Comparison of ENCODE assay signal across 23 cellular contexts in the genomic region with DNA sequence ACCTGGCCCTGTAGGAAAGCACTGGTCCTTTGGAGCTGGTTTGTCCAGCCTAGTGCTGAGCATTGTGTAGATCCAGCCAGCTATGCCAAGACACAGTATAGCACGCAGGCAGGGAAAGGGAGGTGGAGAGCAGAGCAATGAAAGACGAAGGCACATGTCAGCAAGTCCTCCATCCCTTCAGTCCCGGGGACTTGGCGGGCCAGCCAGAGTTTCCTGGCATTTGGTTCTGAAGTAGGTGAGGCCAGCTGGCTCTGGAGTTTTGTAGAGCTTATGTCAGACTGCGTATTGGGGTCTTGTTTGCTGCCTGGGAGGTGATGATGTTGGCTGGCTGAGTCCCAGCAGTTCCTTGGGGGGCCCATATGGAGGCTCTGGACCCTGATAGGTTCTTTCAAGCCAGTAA.
"Had no signal": no experiment of that assay in that cellular context is flagged by ENCODE, and none has a peak within 500 bp of the region (broad histone marks: within the 10 kb centered on the region; RNA-seq: fewer than 3 reads in every experiment).

No MANE protein-coding gene starts in this region.

- H3K9me3 ChIP-seq: gastroesophageal sphincter, pancreas, prostate gland, spleen, tibial nerve had no signal

- DNase-seq: activated CD4-positive, alpha-beta memory T cell treated with anti-CD3 and anti-CD28 coated beads for 36 hours; activated CD4-positive, alpha-beta T cell treated with anti-CD3 and anti-CD28 coated beads for 48 hours; activated CD8-positive, alpha-beta memory T cell treated with anti-CD3 and anti-CD28 coated beads, Interleukin-2, amount 50 U/mL, for 4 hours; activated effector memory CD4-positive, alpha-beta T cell treated with anti-CD3 and anti-CD28 coated beads, Interleukin-2, amount 50 U/mL, for 16 hours; activated naive CD4-positive, alpha-beta T cell treated with anti-CD3 and anti-CD28 coated beads, Interleukin-2, amount 50 U/mL, for 16 hours; activated T-cell treated with anti-CD3 and anti-CD28 coated beads, Interleukin-2, amount 50 U/mL, for 1 hour; amniotic stem cell; central memory CD4-positive, alpha-beta T cell; kidney glomerular epithelial cell; nephron progenitor cell; pancreas; retina; spleen; stimulated activated naive CD4-positive, alpha-beta T cell treated with Interleukin-2 at 50 U/mL for 16 hours; SW 1271; T-helper 9 cell; WERI-Rb-1 had no signal

- H3K27ac ChIP-seq: gastroesophageal sphincter, pancreas, prostate gland, spleen, tibial nerve, WERI-Rb-1 had no signal

- H3K4me3 ChIP-seq: gastroesophageal sphincter, lung, pancreas, prostate gland, spleen, tibial nerve had no signal

- H3K4me1 ChIP-seq: gastroesophageal sphincter, pancreas, prostate gland, spleen, tibial nerve had no signal

- ATAC-seq: activated CD4-positive, CD25-positive, alpha-beta regulatory T cell treated with anti-CD3 and anti-CD28 coated beads, Interleukin-2, amount 50 U/mL, for 24 hours; gastroesophageal sphincter; left lobe of liver; pancreas had no signal

- H3K36me3 ChIP-seq: gastroesophageal sphincter, pancreas, prostate gland, spleen, tibial nerve, WERI-Rb-1 had no signal

- H3K27me3 ChIP-seq: gastroesophageal sphincter, pancreas, tibial nerve had no signal
